In genomic region chr16:31574145-31574544, GRCh38 we compare ENCODE assay signal across 11 cellular contexts. TPM values are rescaled to one million over a fixed set of nuclear protein-coding genes. Genes with fewer than 3 reads are reported as not detected.
"Had no signal": no experiment of that assay in that cellular context is flagged by ENCODE, and none has a peak within 500 bp of the region (broad histone marks: within the 10 kb centered on the region; RNA-seq: fewer than 3 reads in every experiment).

No MANE protein-coding gene starts in this region.

RNA-seq across cellular contexts. Expression of gene AHSP, which starts 46.4 kb away (rescaled TPM):
- total RNA-seq: activated CD4-positive, alpha-beta T cell treated with anti-CD3 and anti-CD28 coated beads for 36 hours; activated CD4-positive, alpha-beta T cell treated with anti-CD3 and anti-CD28 coated beads, Interleukin-2, amount 10 ng/mL, durations not matched to agents 7 days and 5 days; activated CD8-positive, alpha-beta T cell treated with anti-CD3 and anti-CD28 coated beads, Interleukin-2, amount 10 ng/mL, durations not matched to agents 7 days and 5 days; activated naive CD8-positive, alpha-beta T cell treated with anti-CD3 and anti-CD28 coated beads, Interleukin-2, amount 10 ng/mL, durations not matched to agents 7 days and 5 days; activated T-helper 2 cell treated with anti-CD3 and anti-CD28 coated beads, Interferon-gamma antibody, Interleukin-2, Interleukin-4, amounts not matched to agents 10 μg/mL and 5 μg/mL and 100 μg/mL, durations not matched to agents 14 hours and 24 hours and 36 hours; ascending aorta; MCF 10A; OCI-LY7; Right ventricle myocardium superior; T-helper 1 cell treated with Interleukin-12 subunit alpha and Interleukin-12 subunit beta and Interleukin-4 antibody, amounts not matched to agents 30 ng/mL and 1 ng/mL, for 36 hours; T-helper 2 cell treated with Interferon-gamma antibody and Interleukin-4, amounts not matched to agents 100 ng/mL and 5 ng/mL, for 36 hours had no signal
